Comparison of ENCODE assay signal across 1 cellular context in the genomic region with DNA sequence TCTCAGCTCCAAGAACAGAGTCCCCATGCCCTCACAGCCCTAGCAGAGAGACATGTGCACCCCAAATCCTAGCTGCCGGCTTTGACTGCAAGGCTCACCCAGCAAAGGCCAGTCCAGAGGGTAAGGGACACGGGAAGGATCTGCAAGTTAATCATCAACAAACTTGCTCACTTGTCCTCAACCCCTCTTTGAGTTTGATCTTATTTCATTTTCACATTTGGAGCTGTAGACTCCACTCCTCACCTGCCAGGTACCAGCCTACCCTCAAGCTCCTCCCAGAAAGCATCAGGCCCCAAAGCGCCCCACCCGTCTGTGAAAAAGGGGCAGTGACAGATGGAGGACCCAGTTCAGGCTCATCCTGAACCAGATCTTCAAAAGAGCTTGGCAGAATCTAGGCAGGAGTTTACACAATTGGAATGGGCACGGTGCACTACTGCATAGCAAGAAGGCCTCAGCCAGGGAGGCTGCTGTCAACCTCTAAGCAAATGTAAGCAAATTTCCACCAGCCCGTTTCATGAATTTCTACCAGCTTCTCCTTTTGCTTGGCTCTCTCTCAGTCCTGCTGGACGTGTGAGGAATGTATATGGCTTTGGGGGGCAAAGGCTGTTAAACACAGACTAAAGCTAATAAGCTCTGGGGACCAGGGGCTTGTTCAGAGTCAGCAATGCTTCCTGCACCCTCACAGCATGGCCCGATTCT.
TF ChIP-seq lines count a peak whose summit lies in the region.

No MANE protein-coding gene starts in this region.

TF ChIP-seq in HepG2, 621 proteins besides CTCF, POLR2A, EP300 and RAD21 (continued from another document and continues in another):
- TF ChIP-seq, protein P1, sequence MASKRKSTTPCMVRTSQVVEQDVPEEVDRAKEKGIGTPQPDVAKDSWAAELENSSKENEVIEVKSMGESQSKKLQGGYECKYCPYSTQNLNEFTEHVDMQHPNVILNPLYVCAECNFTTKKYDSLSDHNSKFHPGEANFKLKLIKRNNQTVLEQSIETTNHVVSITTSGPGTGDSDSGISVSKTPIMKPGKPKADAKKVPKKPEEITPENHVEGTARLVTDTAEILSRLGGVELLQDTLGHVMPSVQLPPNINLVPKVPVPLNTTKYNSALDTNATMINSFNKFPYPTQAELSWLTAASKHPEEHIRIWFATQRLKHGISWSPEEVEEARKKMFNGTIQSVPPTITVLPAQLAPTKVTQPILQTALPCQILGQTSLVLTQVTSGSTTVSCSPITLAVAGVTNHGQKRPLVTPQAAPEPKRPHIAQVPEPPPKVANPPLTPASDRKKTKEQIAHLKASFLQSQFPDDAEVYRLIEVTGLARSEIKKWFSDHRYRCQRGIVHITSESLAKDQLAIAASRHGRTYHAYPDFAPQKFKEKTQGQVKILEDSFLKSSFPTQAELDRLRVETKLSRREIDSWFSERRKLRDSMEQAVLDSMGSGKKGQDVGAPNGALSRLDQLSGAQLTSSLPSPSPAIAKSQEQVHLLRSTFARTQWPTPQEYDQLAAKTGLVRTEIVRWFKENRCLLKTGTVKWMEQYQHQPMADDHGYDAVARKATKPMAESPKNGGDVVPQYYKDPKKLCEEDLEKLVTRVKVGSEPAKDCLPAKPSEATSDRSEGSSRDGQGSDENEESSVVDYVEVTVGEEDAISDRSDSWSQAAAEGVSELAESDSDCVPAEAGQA (IDR thresholded peaks at IDR 0.05; ENCODE audit: low read depth) = no peak
- TF ChIP-seq, protein P1 (CRISPR knock-in tag; IDR thresholded peaks at IDR 0.05; ENCODE audit: borderline replicate concordance) = no peak
- TF ChIP-seq SIX1 (CRISPR knock-in tag; IDR thresholded peaks at IDR 0.05; ENCODE audit: borderline replicate concordance) = no peak
- TF ChIP-seq SUZ12 (IDR thresholded peaks at IDR 0.05; ENCODE audit: low read depth, low read length) = no peak
- no peak for TF ChIP-seq RARA (CRISPR knock-in tag; IDR thresholded peaks at IDR 0.05)
- TF ChIP-seq SALL1 (CRISPR knock-in tag; IDR thresholded peaks at IDR 0.05) = no peak; the same call in 1 of the 2 replicates
- TF ChIP-seq, protein P2, sequence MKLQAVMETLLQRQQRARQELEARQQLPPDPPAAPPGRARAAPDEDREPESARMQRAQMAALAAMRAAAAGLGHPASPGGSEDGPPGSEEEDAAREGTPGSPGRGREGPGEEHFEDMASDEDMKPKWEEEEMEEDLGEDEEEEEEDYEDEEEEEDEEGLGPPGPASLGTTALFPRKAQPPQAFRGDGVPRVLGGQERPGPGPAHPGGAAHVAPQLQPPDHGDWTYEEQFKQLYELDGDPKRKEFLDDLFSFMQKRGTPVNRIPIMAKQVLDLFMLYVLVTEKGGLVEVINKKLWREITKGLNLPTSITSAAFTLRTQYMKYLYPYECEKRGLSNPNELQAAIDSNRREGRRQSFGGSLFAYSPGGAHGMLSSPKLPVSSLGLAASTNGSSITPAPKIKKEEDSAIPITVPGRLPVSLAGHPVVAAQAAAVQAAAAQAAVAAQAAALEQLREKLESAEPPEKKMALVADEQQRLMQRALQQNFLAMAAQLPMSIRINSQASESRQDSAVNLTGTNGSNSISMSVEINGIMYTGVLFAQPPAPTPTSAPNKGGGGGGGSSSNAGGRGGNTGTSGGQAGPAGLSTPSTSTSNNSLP (IDR thresholded peaks at IDR 0.05; ENCODE audit: low read depth, low read length) = no peak
- TF ChIP-seq, protein P3, sequence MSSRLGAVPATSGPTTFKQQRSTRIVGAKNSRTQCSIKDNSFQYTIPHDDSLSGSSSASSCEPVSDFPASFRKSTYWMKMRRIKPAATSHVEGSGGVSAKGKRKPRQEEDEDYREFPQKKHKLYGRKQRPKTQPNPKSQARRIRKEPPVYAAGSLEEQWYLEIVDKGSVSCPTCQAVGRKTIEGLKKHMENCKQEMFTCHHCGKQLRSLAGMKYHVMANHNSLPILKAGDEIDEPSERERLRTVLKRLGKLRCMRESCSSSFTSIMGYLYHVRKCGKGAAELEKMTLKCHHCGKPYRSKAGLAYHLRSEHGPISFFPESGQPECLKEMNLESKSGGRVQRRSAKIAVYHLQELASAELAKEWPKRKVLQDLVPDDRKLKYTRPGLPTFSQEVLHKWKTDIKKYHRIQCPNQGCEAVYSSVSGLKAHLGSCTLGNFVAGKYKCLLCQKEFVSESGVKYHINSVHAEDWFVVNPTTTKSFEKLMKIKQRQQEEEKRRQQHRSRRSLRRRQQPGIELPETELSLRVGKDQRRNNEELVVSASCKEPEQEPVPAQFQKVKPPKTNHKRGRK (CRISPR knock-in tag; IDR thresholded peaks at IDR 0.05) = no peak
- no peak for TF ChIP-seq IRF2 (CRISPR knock-in tag; IDR thresholded peaks at IDR 0.05)
- TF ChIP-seq PAX8 (CRISPR knock-in tag; IDR thresholded peaks at IDR 0.05; ENCODE audit: borderline replicate concordance) = no peak
- no peak for TF ChIP-seq ZNF614 (CRISPR knock-in tag; IDR thresholded peaks at IDR 0.05; ENCODE audit: borderline replicate concordance)
- TF ChIP-seq ZNF282 (IDR thresholded peaks at IDR 0.05; ENCODE audit: partially characterized antibody) = no peak
- TF ChIP-seq, protein P4, sequence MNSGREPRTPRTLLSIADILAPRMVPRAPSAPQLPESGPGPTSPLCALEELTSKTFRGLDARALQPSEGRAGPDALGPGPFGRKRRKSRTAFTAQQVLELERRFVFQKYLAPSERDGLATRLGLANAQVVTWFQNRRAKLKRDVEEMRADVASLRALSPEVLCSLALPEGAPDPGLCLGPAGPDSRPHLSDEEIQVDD (CRISPR knock-in tag; IDR thresholded peaks at IDR 0.05; ENCODE audit: borderline replicate concordance) = no peak
- no peak for TF ChIP-seq EED (CRISPR knock-in tag; IDR thresholded peaks at IDR 0.05)
- no peak for TF ChIP-seq SOX13 (IDR thresholded peaks at IDR 0.05)
- TF ChIP-seq SOX13 (CRISPR knock-in tag; conservative IDR thresholded peaks at IDR 0.05 in 1 of 2, IDR thresholded peaks at IDR 0.05 in 1 of 2) = no peak
- TF ChIP-seq, protein P5, sequence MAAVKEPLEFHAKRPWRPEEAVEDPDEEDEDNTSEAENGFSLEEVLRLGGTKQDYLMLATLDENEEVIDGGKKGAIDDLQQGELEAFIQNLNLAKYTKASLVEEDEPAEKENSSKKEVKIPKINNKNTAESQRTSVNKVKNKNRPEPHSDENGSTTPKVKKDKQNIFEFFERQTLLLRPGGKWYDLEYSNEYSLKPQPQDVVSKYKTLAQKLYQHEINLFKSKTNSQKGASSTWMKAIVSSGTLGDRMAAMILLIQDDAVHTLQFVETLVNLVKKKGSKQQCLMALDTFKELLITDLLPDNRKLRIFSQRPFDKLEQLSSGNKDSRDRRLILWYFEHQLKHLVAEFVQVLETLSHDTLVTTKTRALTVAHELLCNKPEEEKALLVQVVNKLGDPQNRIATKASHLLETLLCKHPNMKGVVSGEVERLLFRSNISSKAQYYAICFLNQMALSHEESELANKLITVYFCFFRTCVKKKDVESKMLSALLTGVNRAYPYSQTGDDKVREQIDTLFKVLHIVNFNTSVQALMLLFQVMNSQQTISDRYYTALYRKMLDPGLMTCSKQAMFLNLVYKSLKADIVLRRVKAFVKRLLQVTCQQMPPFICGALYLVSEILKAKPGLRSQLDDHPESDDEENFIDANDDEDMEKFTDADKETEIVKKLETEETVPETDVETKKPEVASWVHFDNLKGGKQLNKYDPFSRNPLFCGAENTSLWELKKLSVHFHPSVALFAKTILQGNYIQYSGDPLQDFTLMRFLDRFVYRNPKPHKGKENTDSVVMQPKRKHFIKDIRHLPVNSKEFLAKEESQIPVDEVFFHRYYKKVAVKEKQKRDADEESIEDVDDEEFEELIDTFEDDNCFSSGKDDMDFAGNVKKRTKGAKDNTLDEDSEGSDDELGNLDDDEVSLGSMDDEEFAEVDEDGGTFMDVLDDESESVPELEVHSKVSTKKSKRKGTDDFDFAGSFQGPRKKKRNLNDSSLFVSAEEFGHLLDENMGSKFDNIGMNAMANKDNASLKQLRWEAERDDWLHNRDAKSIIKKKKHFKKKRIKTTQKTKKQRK (IDR thresholded peaks at IDR 0.05; ENCODE audit: low read length) = no peak
- TF ChIP-seq, protein P6, sequence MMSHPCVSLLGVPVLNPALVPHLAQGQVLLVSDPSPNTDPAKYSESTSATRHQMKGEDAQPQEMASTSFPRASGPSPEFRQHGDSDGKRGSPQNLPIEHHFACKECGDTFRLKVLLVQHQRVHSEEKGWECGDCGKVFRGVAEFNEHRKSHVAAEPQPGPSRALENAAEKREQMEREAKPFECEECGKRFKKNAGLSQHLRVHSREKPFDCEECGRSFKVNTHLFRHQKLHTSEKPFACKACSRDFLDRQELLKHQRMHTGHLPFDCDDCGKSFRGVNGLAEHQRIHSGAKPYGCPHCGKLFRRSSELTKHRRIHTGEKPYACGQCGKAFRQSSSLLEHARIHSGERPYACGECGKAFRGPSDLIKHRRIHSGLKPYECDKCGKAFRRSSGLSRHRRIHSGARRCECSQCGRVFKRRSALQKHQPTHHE (CRISPR knock-in tag; IDR thresholded peaks at IDR 0.05; ENCODE audit: borderline replicate concordance) = no peak
- TF ChIP-seq, protein P7, sequence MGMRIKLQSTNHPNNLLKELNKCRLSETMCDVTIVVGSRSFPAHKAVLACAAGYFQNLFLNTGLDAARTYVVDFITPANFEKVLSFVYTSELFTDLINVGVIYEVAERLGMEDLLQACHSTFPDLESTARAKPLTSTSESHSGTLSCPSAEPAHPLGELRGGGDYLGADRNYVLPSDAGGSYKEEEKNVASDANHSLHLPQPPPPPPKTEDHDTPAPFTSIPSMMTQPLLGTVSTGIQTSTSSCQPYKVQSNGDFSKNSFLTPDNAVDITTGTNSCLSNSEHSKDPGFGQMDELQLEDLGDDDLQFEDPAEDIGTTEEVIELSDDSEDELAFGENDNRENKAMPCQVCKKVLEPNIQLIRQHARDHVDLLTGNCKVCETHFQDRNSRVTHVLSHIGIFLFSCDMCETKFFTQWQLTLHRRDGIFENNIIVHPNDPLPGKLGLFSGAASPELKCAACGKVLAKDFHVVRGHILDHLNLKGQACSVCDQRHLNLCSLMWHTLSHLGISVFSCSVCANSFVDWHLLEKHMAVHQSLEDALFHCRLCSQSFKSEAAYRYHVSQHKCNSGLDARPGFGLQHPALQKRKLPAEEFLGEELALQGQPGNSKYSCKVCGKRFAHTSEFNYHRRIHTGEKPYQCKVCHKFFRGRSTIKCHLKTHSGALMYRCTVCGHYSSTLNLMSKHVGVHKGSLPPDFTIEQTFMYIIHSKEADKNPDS (CRISPR knock-in tag; IDR thresholded peaks at IDR 0.05) = no peak
- TF ChIP-seq, protein P8, sequence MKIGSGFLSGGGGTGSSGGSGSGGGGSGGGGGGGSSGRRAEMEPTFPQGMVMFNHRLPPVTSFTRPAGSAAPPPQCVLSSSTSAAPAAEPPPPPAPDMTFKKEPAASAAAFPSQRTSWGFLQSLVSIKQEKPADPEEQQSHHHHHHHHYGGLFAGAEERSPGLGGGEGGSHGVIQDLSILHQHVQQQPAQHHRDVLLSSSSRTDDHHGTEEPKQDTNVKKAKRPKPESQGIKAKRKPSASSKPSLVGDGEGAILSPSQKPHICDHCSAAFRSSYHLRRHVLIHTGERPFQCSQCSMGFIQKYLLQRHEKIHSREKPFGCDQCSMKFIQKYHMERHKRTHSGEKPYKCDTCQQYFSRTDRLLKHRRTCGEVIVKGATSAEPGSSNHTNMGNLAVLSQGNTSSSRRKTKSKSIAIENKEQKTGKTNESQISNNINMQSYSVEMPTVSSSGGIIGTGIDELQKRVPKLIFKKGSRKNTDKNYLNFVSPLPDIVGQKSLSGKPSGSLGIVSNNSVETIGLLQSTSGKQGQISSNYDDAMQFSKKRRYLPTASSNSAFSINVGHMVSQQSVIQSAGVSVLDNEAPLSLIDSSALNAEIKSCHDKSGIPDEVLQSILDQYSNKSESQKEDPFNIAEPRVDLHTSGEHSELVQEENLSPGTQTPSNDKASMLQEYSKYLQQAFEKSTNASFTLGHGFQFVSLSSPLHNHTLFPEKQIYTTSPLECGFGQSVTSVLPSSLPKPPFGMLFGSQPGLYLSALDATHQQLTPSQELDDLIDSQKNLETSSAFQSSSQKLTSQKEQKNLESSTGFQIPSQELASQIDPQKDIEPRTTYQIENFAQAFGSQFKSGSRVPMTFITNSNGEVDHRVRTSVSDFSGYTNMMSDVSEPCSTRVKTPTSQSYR (CRISPR knock-in tag; IDR thresholded peaks at IDR 0.05; ENCODE audit: borderline replicate concordance) = no peak
- no peak for TF ChIP-seq CAMTA2 (CRISPR knock-in tag; IDR thresholded peaks at IDR 0.05; ENCODE audit: borderline replicate concordance)
- TF ChIP-seq, protein P9, sequence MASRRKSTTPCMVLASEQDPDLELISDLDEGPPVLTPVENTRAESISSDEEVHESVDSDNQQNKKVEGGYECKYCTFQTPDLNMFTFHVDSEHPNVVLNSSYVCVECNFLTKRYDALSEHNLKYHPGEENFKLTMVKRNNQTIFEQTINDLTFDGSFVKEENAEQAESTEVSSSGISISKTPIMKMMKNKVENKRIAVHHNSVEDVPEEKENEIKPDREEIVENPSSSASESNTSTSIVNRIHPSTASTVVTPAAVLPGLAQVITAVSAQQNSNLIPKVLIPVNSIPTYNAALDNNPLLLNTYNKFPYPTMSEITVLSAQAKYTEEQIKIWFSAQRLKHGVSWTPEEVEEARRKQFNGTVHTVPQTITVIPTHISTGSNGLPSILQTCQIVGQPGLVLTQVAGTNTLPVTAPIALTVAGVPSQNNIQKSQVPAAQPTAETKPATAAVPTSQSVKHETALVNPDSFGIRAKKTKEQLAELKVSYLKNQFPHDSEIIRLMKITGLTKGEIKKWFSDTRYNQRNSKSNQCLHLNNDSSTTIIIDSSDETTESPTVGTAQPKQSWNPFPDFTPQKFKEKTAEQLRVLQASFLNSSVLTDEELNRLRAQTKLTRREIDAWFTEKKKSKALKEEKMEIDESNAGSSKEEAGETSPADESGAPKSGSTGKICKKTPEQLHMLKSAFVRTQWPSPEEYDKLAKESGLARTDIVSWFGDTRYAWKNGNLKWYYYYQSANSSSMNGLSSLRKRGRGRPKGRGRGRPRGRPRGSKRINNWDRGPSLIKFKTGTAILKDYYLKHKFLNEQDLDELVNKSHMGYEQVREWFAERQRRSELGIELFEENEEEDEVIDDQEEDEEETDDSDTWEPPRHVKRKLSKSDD (CRISPR knock-in tag; IDR thresholded peaks at IDR 0.05; ENCODE audit: low read depth) = no peak
- no peak for TF ChIP-seq CBX5 (CRISPR knock-in tag; IDR thresholded peaks at IDR 0.05; ENCODE audit: borderline replicate concordance)
- TF ChIP-seq SP2 (CRISPR knock-in tag; IDR thresholded peaks at IDR 0.05) = no peak
